ENCODE assay signal across 1 cellular context in the genomic region with DNA sequence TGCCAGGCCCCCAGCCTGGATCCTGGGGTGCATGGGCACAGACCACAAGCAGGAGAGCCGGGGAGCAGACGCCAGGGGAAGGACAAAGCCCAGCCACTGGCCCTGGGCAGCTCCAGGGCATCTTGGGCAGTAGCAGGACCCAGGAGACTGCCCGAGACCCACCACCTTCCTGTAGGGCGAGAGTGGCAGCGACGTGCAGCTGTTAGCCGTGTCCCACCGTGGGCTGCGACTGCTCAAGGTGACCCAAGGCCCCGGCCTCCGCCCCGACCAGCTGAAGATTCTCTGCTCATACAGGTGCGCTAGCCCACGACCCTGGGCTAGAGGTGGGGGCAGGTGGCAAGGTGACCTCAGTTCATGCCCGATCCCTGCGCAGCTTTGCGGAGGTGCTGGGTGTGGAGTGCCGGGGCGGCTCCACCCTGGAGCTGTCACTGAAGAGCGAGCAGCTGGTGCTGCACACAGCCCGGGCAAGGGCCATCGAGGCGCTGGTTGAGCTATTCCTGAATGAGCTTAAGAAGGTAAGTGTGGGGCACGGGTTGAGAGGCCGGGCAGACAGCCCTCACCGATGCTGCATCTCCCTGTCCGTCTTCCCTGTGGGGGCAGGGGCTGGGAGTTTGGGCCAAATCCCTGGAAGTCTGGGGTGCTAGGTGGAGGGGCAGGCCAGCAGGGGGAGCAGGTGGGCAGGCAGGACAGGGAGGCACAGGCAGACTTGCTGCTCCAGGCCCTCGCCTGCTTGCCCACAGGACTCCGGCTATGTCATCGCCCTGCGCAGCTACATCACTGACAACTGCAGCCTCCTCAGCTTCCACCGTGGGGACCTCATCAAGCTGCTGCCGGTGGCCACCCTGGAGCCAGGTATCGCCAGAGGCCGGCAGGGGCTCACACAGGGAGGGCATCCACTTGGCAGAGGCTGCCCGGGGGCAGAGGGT.
TF ChIP-seq lines count a peak whose summit lies in the region.

No MANE protein-coding gene starts in this region.

TF ChIP-seq in A549, 52 proteins besides CTCF, POLR2A, EP300 and RAD21 (continued from another document):
- TF ChIP-seq, protein P1, sequence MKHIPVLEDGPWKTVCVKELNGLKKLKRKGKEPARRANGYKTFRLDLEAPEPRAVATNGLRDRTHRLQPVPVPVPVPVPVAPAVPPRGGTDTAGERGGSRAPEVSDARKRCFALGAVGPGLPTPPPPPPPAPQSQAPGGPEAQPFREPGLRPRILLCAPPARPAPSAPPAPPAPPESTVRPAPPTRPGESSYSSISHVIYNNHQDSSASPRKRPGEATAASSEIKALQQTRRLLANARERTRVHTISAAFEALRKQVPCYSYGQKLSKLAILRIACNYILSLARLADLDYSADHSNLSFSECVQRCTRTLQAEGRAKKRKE (CRISPR knock-in tag; IDR thresholded peaks at IDR 0.05; ENCODE audit: low read depth), result no peak
- TF ChIP-seq NPAS2 (CRISPR knock-in tag; IDR thresholded peaks at IDR 0.05; ENCODE audit: borderline replicate concordance) (no peak), CBX8 (IDR thresholded peaks at IDR 0.05) (no peak), CEBPB (IDR thresholded peaks at IDR 0.05) (no peak)
